ENCODE assay signal across 20 cellular contexts in genomic region chr9:135146766-135147472, GRCh38. TPM values are rescaled to one million over a fixed set of nuclear protein-coding genes. Genes with fewer than 3 reads are reported as not detected.
DNase-seq lines count a peak whose midpoint lies in the region; TF ChIP-seq lines count a peak whose summit lies in the region.
"Had no signal": no experiment of that assay in that cellular context is flagged by ENCODE, and none has a peak within 500 bp of the region (broad histone marks: within the 10 kb centered on the region; RNA-seq: fewer than 3 reads in every experiment).

No MANE protein-coding gene starts in this region.

- in situ Hi-C loops in GM23248 (cut with MboI), result no loop called here
- in situ Hi-C loops in KBM-7 (cut with MboI; ENCODE audit: low pct_unique_long_range_greater_than_20kb, low sequenced_read_pairs), result no loop called here

- H2AFZ ChIP-seq in GM23248, result no peak overlapping the region
- H2AFZ ChIP-seq: neural progenitor cell had no signal

- no peak for TF ChIP-seq CTCF in GM20000 (IDR thresholded peaks at IDR 0.05; ENCODE audit: extremely low read depth, missing control alignments)
- TF ChIP-seq CTCF in coronary artery (IDR thresholded peaks at IDR 0.05), result no peak

- H3K4me3 ChIP-seq in GM23248 (no peak overlapping the region), coronary artery (no peak overlapping the region)
- H3K4me3 ChIP-seq: cardiac muscle cell, gastroesophageal sphincter, MG63, neural progenitor cell had no signal

- H3K36me3 ChIP-seq in GM23248 (ENCODE audit: low read depth), result no peaks in the 10 kb centered on the region
- H3K36me3 ChIP-seq: cardiac muscle cell, gastroesophageal sphincter, MG63, neural progenitor cell had no signal

- H3K4me1 ChIP-seq in GM23248 (ENCODE audit: insufficient read depth), result no peaks in the 10 kb centered on the region
- H3K4me1 ChIP-seq: Caco-2, neural progenitor cell had no signal

- H3K27me3 ChIP-seq in GM23248 (replicated peaks; ENCODE audit: insufficient read depth), result peaks cover 20% of the 10 kb centered on the region; the same call in 1 of the 2 replicates
- H3K27me3 ChIP-seq: cardiac muscle cell, MG63, neural progenitor cell had no signal

- H3K4me2 ChIP-seq in GM23248 (ENCODE audit: unreplicated experiment), result no peak overlapping the region
- H3K4me2 ChIP-seq: neural progenitor cell had no signal

- H3K9me2 ChIP-seq in GM23248 (ENCODE audit: insufficient read depth), result no peaks in the 10 kb centered on the region

- no peaks in the 10 kb centered on the region for H3K9me3 ChIP-seq in GM23248 (ENCODE audit: low read depth)
- H3K9me3 ChIP-seq: Caco-2, MG63 had no signal

- H3F3A ChIP-seq in GM23248 (ENCODE audit: insufficient read depth), result no peaks in the 10 kb centered on the region

- no peak overlapping the region for H3K27ac ChIP-seq in GM23248
- H3K27ac ChIP-seq in coronary artery, result no peak overlapping the region
- H3K27ac ChIP-seq: cardiac muscle cell, gastroesophageal sphincter, neural progenitor cell had no signal

- peak; percentile 69 for DNase-seq in DMS 273 treated with DMSO at 0.1 percent for 48 hours (lab: John Stamatoyannopoulos, UW)
- DNase-seq in GM23248, result peak; percentile 36
- peak; percentile 88 for DNase-seq in NCI-H69 (lab: John Stamatoyannopoulos, UW)
- DNase-seq in hypothalamus (lab: John Stamatoyannopoulos, UW), result peak in 28 of 51 donors; percentile 15 to 78 (median 32)
- DNase-seq in epidermal melanocyte (ENCODE audit: insufficient read length, low spot score), result no peak
- DNase-seq in GM20000 (ENCODE audit: low spot score), result no peak
- no peak for DNase-seq in coronary artery (ENCODE audit: low spot score)
- no peak for DNase-seq in KBM-7
- DNase-seq: activated CD4-positive, alpha-beta T cell treated with anti-CD3 and anti-CD28 coated beads, Interleukin-2, amount 10 ng/mL, durations not matched to agents 24 days and 14 days; activated effector memory CD4-positive, alpha-beta T cell treated with Interleukin-2 at 50 U/mL for 16 hours; Caco-2; GF-D8; left cardiac atrium; MG63; NCI-H2081 treated with DMSO at 0.1 percent for 48 hours; stimulated activated CD4-positive, alpha-beta T cell treated with anti-CD3 and anti-CD28 coated beads, Interleukin-4, amount 100 ng/mL, for 4 hours had no signal

- no peaks in the 10 kb centered on the region for H4K20me1 ChIP-seq in GM23248 (ENCODE audit: insufficient read depth)

- WGBS in GM23248 (ENCODE audit: low coverage in 1 of 2, low lambda C conversion rate in 2 of 2, missing lambda C conversion rate in 2 of 2), 2 experiments, result 5 to 12% methylated on average over 16 of the region's 16 CpGs

- no peak overlapping the region for H3K9ac ChIP-seq in GM23248
- H3K9ac ChIP-seq: neural progenitor cell had no signal

- H3K79me2 ChIP-seq in GM23248 (ENCODE audit: insufficient read depth), result no peaks in the 10 kb centered on the region

RNA-seq across cellular contexts. Expression of gene OLFM1, which starts 59.5 kb away (rescaled TPM):
- total RNA-seq in GM23248 (2014; rRNA removed; shearing (Covaris generic)), result 17.0 and 18.6 TPM in 2 replicates
- 31.4 TPM in 2 replicates for polyA plus RNA-seq in GM23248 (2016; fragmentation: Nextera tagmentation; extraction: Ambion mirVana)
- total RNA-seq: B cell, Caco-2 had no signal

Comparison
In these comparisons a context has a peak if more than half of its experiments do, and no peak if none do; other contexts are left out.
1. DNase-seq: peak in DMS 273 treated with DMSO at 0.1 percent for 48 hours (single experiment), GM23248 (single experiment), NCI-H69 (single experiment) and hypothalamus (28 of 51); none in epidermal melanocyte (single experiment), GM20000 (single experiment), coronary artery (single experiment) and KBM-7 (single experiment).